Comparison of ENCODE assay signal across 12 cellular contexts in genomic region chr6:149855040-149855654, GRCh38. TPM values are rescaled to one million over a fixed set of nuclear protein-coding genes. Genes with fewer than 3 reads are reported as not detected.
DNase-seq lines count a peak whose midpoint lies in the region; ATAC-seq and TF ChIP-seq lines count a peak whose summit lies in the region.
"Had no signal": no experiment of that assay in that cellular context is flagged by ENCODE, and none has a peak within 500 bp of the region (broad histone marks: within the 10 kb centered on the region; RNA-seq: fewer than 3 reads in every experiment).

No MANE protein-coding gene starts in this region.

- no peaks in the 10 kb centered on the region for H3K27me3 ChIP-seq in ACC112 (ENCODE audit: insufficient read depth, low read length)
- no peaks in the 10 kb centered on the region for H3K27me3 ChIP-seq in HUES48 (ENCODE audit: control insufficient read depth, insufficient read depth, low read length)
- no peaks in the 10 kb centered on the region for H3K27me3 ChIP-seq in brain microvascular endothelial cell (replicated peaks)
- H3K27me3 ChIP-seq in left lung: no peaks in the 10 kb centered on the region
- no peaks in the 10 kb centered on the region for H3K27me3 ChIP-seq in HAP-1 (ENCODE audit: low read depth)

- H3K9ac ChIP-seq in HUES48 (ENCODE audit: low read depth, low read length): no peak overlapping the region

- peaks cover 58% of the 10 kb centered on the region for H3K4me1 ChIP-seq in ACC112 (ENCODE audit: control insufficient read depth, insufficient read depth, low read length, unreplicated experiment)
- peaks cover 16% of the 10 kb centered on the region for H3K4me1 ChIP-seq in HUES48 (ENCODE audit: control insufficient read depth, insufficient read depth, low read length)
- H3K4me1 ChIP-seq in left lung: peaks cover 28 to 38% of the 10 kb centered on the region in 2 donors
- peaks cover 17% of the 10 kb centered on the region for H3K4me1 ChIP-seq in HAP-1

- H3K79me2 ChIP-seq in ACC112 (ENCODE audit: control insufficient read depth, insufficient read depth, low read length, unreplicated experiment): peaks cover 45% of the 10 kb centered on the region

- TF ChIP-seq CTCF in brain microvascular endothelial cell (IDR thresholded peaks at IDR 0.05; ENCODE audit: low read depth, low read length, missing control alignments): no peak
- no peak for TF ChIP-seq CTCF in left lung (IDR thresholded peaks at IDR 0.05)

- H2AFZ ChIP-seq in ACC112 (ENCODE audit: low read length, unreplicated experiment): no peak overlapping the region

- ATAC-seq in left lung (peak; percentile 72), GM18505 (IDR thresholded peaks at IDR 0.05; ENCODE audit: unreplicated experiment) (no peak)

- intact Hi-C loops in left lung (cut with DNase I): no loop called here

- in situ Hi-C loops in brain microvascular endothelial cell (cut with HindIII; ENCODE audit: low pct_ligation_motif_present, low sequenced_read_pairs): no loop called here
- in situ Hi-C loops in HAP-1 (cut with MboI; ENCODE audit: low sequenced_read_pairs): no loop called here

- peak overlapping the region; percentile 97 for H3K27ac ChIP-seq in ACC112 (ENCODE audit: low read depth, low read length)
- H3K27ac ChIP-seq in HUES48 (ENCODE audit: low read depth, low read length): peak overlapping the region; percentile 29
- H3K27ac ChIP-seq in brain microvascular endothelial cell: peak overlapping the region; percentile 96
- H3K27ac ChIP-seq in left lung: peak overlapping the region; percentile 31 to 62
- H3K27ac ChIP-seq: neutrophil had no signal

- peak overlapping the region; percentile 75 for H3K4me3 ChIP-seq in ACC112 (ENCODE audit: low read depth, low read length)
- H3K4me3 ChIP-seq in HUES48 (ENCODE audit: low read depth, low read length): no peak overlapping the region
- H3K4me3 ChIP-seq in brain microvascular endothelial cell (ENCODE audit: low read depth, low read length): peak overlapping the region; percentile 57
- H3K4me3 ChIP-seq in left lung: no peak overlapping the region
- no peak overlapping the region for H3K4me3 ChIP-seq in HAP-1

- H3K36me3 ChIP-seq in ACC112 (ENCODE audit: insufficient read depth, low read length) (no peaks in the 10 kb centered on the region), HUES48 (ENCODE audit: control insufficient read depth, insufficient read depth, low read length) (no peaks in the 10 kb centered on the region), brain microvascular endothelial cell (replicated peaks) (no peaks in the 10 kb centered on the region), left lung (no peaks in the 10 kb centered on the region), HAP-1 (replicated peaks) (no peaks in the 10 kb centered on the region)
- H3K36me3 ChIP-seq: neutrophil had no signal

- H3K9me3 ChIP-seq in HUES48 (ENCODE audit: control insufficient read depth, insufficient read depth, low read length) (no peaks in the 10 kb centered on the region), left lung (no peaks in the 10 kb centered on the region), HAP-1 (no peaks in the 10 kb centered on the region)
- H3K9me3 ChIP-seq: neutrophil had no signal

- no peak for TF ChIP-seq POLR2A in GM18505 (IDR thresholded peaks at IDR 0.05; ENCODE audit: borderline replicate concordance, extremely low read depth, insufficient read depth, insufficient read length)

- DNase-seq in brain microvascular endothelial cell: peak; percentile 92
- DNase-seq in left lung: peak in 1 of 2 donors; percentile 50
- no peak for DNase-seq in activated CD4-positive, alpha-beta T cell treated with anti-CD3 and anti-CD28 coated beads, Interleukin-2, amount 50 U/mL, for 48 hours
- no peak for DNase-seq in activated CD4-positive, alpha-beta T cell treated with anti-CD3 and anti-CD28 coated beads for 48 hours
- no peak for DNase-seq in HAP-1 (ENCODE audit: low spot score in 2 of 2)
- DNase-seq: activated gamma-delta T cell treated with Interleukin-2 at 50 U/mL for 16 hours, NCI-H1436 treated with DMSO at 0.1 percent for 48 hours, T-helper 9 cell had no signal

RNA-seq across cellular contexts. Expression of gene LRP11, which starts 9.0 kb away (rescaled TPM):
- total RNA-seq in left lung: 10 to 100 TPM; 40.9 to 42.6 TPM

RNA-seq across cellular contexts. Expression of gene RAET1E, which starts 42.8 kb away (rescaled TPM):
- total RNA-seq in left lung: under 1 TPM; 0.35 to 0.50 TPM

Comparison
In these comparisons a context has a peak if more than half of its experiments do, and no peak if none do; other contexts are left out.
1. H3K27ac ChIP-seq: peak in every context shown above with its lines; median percentile 97 in ACC112; 96 in brain microvascular endothelial cell; 46 in left lung; 29 in HUES48.
2. H3K4me3 ChIP-seq: peak in ACC112 (single experiment) and brain microvascular endothelial cell (single experiment); none in HUES48 (single experiment), left lung (0 of 2) and HAP-1 (single experiment).